16 cellular contexts compared by ENCODE assay signal in the genomic region with DNA sequence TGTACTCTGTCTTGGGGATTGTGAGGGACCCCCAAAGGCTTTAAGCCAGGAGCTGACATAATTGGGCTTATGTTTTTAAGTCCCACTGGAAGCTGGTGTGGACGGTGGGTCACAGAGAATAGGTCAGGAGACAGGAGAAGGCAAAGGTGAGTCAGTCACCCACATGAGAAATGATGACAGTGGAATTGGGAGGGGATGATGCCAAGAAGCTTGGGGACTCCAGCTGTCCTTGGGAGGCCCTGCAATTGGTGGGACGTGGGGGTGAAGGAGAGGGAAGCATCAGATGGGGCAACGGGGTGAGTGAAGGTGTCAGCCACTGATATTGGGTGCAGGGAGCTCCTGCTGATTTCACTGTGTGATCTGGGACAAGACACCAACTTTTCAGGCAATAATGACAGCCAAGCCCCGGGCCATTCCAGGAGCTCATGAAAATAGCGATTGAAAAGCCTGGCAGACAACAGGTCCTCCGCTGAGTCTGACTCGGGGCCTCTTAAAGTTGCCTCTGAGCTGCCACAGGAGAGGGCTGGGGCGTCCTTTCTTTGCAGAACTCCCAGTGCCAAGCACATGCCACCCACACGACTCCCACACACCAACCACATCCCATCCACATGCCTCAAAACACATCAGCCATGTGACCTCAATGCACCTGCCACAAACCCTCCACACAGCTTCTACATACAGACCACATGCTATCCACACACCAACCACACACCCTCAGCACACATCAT. TPM values are rescaled to one million over a fixed set of nuclear protein-coding genes. Genes with fewer than 3 reads are reported as not detected.
DNase-seq lines count a peak whose midpoint lies in the region; ATAC-seq, FAIRE-seq and TF ChIP-seq lines count a peak whose summit lies in the region.
"Had no signal": no experiment of that assay in that cellular context is flagged by ENCODE, and none has a peak within 500 bp of the region (broad histone marks: within the 10 kb centered on the region; RNA-seq: fewer than 3 reads in every experiment).

No MANE protein-coding gene starts in this region.

- CTCF ChIA-PET in HepG2 (lab: Yijun Ruan, JAX; ENCODE audit: low intra/inter-chr PET ratio, low total read pairs), result interaction anchor here (1.3 to 6.0 kb wide), 6 partner anchors 67 to 202 kb away, joined by 4 to 106 read pairs (median 7); no protein-coding TSS in a partner anchor
- CTCF ChIA-PET in activated CD4-positive, alpha-beta T cell treated with anti-CD3 and anti-CD28 coated beads for 36 hours (lab: Charles Lee), result interaction anchor here (0.7 to 6.2 kb wide), 8 partner anchors 8 to 200 kb away, joined by 3 to 105 read pairs (median 3); a partner anchor contains a TSS

- no peak for TF ChIP-seq RAD21 in HepG2 (CRISPR knock-in tag; IDR thresholded peaks at IDR 0.05)

- peaks cover 3% of the 10 kb centered on the region for H3K27me3 Mint-ChIP-seq in activated T-helper 2 cell treated with anti-CD3 and anti-CD28 coated beads, Interferon-gamma antibody, Interleukin-2, Interleukin-4, amounts not matched to agents 10 μg/mL and 5 μg/mL and 100 μg/mL, durations not matched to agents 14 hours and 24 hours and 36 hours (ENCODE audit: low read depth)
- H3K27me3 Mint-ChIP-seq in activated CD4-positive, alpha-beta T cell treated with anti-CD3 and anti-CD28 coated beads for 36 hours, result peaks cover 6% of the 10 kb centered on the region

- H3K9me3 ChIP-seq in HepG2 (ENCODE audit: low read length), result no peaks in the 10 kb centered on the region
- H3K9me3 ChIP-seq in right lobe of liver, result no peaks in the 10 kb centered on the region
- no peaks in the 10 kb centered on the region for H3K9me3 ChIP-seq in esophagus muscularis mucosa
- H3K9me3 ChIP-seq in pancreas, result no peaks in the 10 kb centered on the region
- H3K9me3 ChIP-seq: gastroesophageal sphincter had no signal

- H3K36me3 ChIP-seq in HepG2 (replicated peaks in 1 of 2; ENCODE audit: control insufficient read depth in 1 of 2, insufficient read depth in 2 of 2, low read length in 2 of 2), result no peaks in the 10 kb centered on the region
- no peaks in the 10 kb centered on the region for H3K36me3 ChIP-seq in right lobe of liver
- H3K36me3 ChIP-seq in esophagus muscularis mucosa, result peaks cover 0 to 4% (median 0%) of the 10 kb centered on the region in 4 donors
- H3K36me3 ChIP-seq in pancreas, result peaks cover 0 to 9% (median 0%) of the 10 kb centered on the region in 3 donors
- H3K36me3 ChIP-seq: gastroesophageal sphincter had no signal

- H3K4me3 ChIP-seq in HepG2 (replicated peaks in 1 of 3; ENCODE audit: insufficient read depth in 1 of 3, low read depth in 2 of 3, low read length in 3 of 3) (no peak overlapping the region), right lobe of liver (no peak overlapping the region), esophagus muscularis mucosa (no peak overlapping the region), pancreas (no peak overlapping the region)
- H3K4me3 ChIP-seq: gastroesophageal sphincter had no signal

- no peaks in the 10 kb centered on the region for H3K9me3 Mint-ChIP-seq in activated T-helper 2 cell treated with anti-CD3 and anti-CD28 coated beads, Interferon-gamma antibody, Interleukin-2, Interleukin-4, amounts not matched to agents 10 μg/mL and 5 μg/mL and 100 μg/mL, durations not matched to agents 14 hours and 24 hours and 36 hours
- H3K9me3 Mint-ChIP-seq in activated CD4-positive, alpha-beta T cell treated with anti-CD3 and anti-CD28 coated beads for 36 hours (ENCODE audit: low read depth), result no peaks in the 10 kb centered on the region
- H3K9me3 Mint-ChIP-seq: activated CD4-positive, alpha-beta memory T cell treated with anti-CD3 and anti-CD28 coated beads, Interleukin-2, amount 10 ng/mL, durations not matched to agents 7 days and 5 days; naive thymus-derived CD8-positive, alpha-beta T cell had no signal

- H3K27me3 ChIP-seq in HepG2 (ENCODE audit: control insufficient read depth in 1 of 2, insufficient read depth in 2 of 2, low read length in 2 of 2) (peaks cover 4 to 22% of the 10 kb centered on the region in 2 experiments; a peak in 2 of 5 replicates), right lobe of liver (no peaks in the 10 kb centered on the region), esophagus muscularis mucosa (no peaks in the 10 kb centered on the region), pancreas (no peaks in the 10 kb centered on the region)
- H3K27me3 ChIP-seq: gastroesophageal sphincter had no signal

- DNase-seq in HepG2 (ENCODE audit: low spot score) (no peak), right lobe of liver (no peak), esophagus muscularis mucosa (ENCODE audit: extremely low spot score) (no peak), pancreas (peak in 3 of 6 donors; percentile 15 to 48 (median 28)), DMS 273 (lab: John Stamatoyannopoulos, UW; ENCODE audit: unreplicated experiment) (no peak)
- no peak for DNase-seq in activated T-helper 2 cell treated with anti-CD3 and anti-CD28 coated beads, Interferon-gamma antibody, Interleukin-2, Interleukin-4, amounts not matched to agents 10 μg/mL and 5 μg/mL and 100 μg/mL, durations not matched to agents 14 hours and 24 hours and 36 hours (ENCODE audit: low spot score)
- no peak for DNase-seq in activated CD4-positive, alpha-beta T cell treated with anti-CD3 and anti-CD28 coated beads for 36 hours
- DNase-seq: activated gamma-delta T cell, DMS 273 treated with DMSO at 0.1 percent for 48 hours, NCI-H187 treated with DMSO at 0.1 percent for 48 hours, NCI-H524 treated with DMSO at 0.1 percent for 48 hours, T1000 had no signal

- no peak overlapping the region for H3K4me3 Mint-ChIP-seq in activated T-helper 2 cell treated with anti-CD3 and anti-CD28 coated beads, Interferon-gamma antibody, Interleukin-2, Interleukin-4, amounts not matched to agents 10 μg/mL and 5 μg/mL and 100 μg/mL, durations not matched to agents 14 hours and 24 hours and 36 hours (ENCODE audit: low read depth)
- H3K4me3 Mint-ChIP-seq in activated CD4-positive, alpha-beta T cell treated with anti-CD3 and anti-CD28 coated beads for 36 hours, result no peak overlapping the region
- H3K4me3 Mint-ChIP-seq: activated CD4-positive, alpha-beta memory T cell treated with anti-CD3 and anti-CD28 coated beads, Interleukin-2, amount 10 ng/mL, durations not matched to agents 7 days and 5 days; naive thymus-derived CD8-positive, alpha-beta T cell had no signal

- no TSS peak for BruUV-seq in HepG2 (replicated peaks; lab: Mats Ljungman, UMichigan)

- ATAC-seq in HepG2 (no peak), right lobe of liver (no peak), pancreas (no peak), GM18519 (IDR thresholded peaks at IDR 0.05; ENCODE audit: low FRiP score, unreplicated experiment) (no peak)
- ATAC-seq in activated CD4-positive, alpha-beta T cell treated with anti-CD3 and anti-CD28 coated beads for 36 hours, result no peak

- no peak for TF ChIP-seq EP300 in HepG2 (IDR thresholded peaks at IDR 0.05; ENCODE audit: low read depth in 2 of 2, low read length in 2 of 2)
- TF ChIP-seq EP300 in HepG2 (CRISPR knock-in tag; IDR thresholded peaks at IDR 0.05; ENCODE audit: borderline replicate concordance), result no peak
- TF ChIP-seq EP300 in esophagus muscularis mucosa (IDR thresholded peaks at IDR 0.05), result no peak

- H3K27ac ChIP-seq in HepG2 (ENCODE audit: extremely low read length, insufficient read depth, low read length) (no peak overlapping the region), right lobe of liver (no peak overlapping the region), esophagus muscularis mucosa (replicated peaks in 1 of 4) (peak overlapping the region in 3 of 4 donors; percentile 71 to 77 (median 74)), pancreas (peak overlapping the region in 3 of 4 donors; percentile 64 to 89 (median 88))

- POLR2A ChIA-PET in HepG2 (lab: Yijun Ruan, JAX), result no interaction called here
- POLR2A ChIA-PET in activated CD4-positive, alpha-beta T cell treated with anti-CD3 and anti-CD28 coated beads for 36 hours (lab: Charles Lee), result no interaction called here

- no peak overlapping the region for H2AFZ ChIP-seq in HepG2 (ENCODE audit: low read length)

- intact Hi-C loops in HepG2 (cut with micrococcal nuclease; ENCODE audit: unreplicated experiment), result no loop called here
- intact Hi-C loops in right lobe of liver (cut with DNase I), result loop anchor here (5.0 to 10.0 kb wide), 3 partner anchors 42 to 95 kb away; no protein-coding TSS in a partner anchor
- intact Hi-C loops in esophagus muscularis mucosa (cut with DNase I), result loop anchor here (5.0 kb wide), 1 partner anchor 102 kb away; no protein-coding TSS in a partner anchor
- intact Hi-C loops in pancreas (cut with DNase I), result no loop called here
- intact Hi-C loops in activated T-helper 2 cell treated with anti-CD3 and anti-CD28 coated beads, Interferon-gamma antibody, Interleukin-2, Interleukin-4, amounts not matched to agents 10 μg/mL and 5 μg/mL and 100 μg/mL, durations not matched to agents 14 hours and 24 hours and 36 hours (cut with micrococcal nuclease), result no loop called here
- intact Hi-C loops in activated CD4-positive, alpha-beta T cell treated with anti-CD3 and anti-CD28 coated beads for 36 hours (cut with DNase I, micrococcal nuclease), result loop anchor here in 1 of 2 experiments (2.0 kb wide), 2 partner anchors 79 to 103 kb away; a partner anchor contains a TSS

- H4K20me1 ChIP-seq in HepG2 (ENCODE audit: insufficient read depth, low read length), result no peaks in the 10 kb centered on the region

- H3K4me1 Mint-ChIP-seq in activated T-helper 2 cell treated with anti-CD3 and anti-CD28 coated beads, Interferon-gamma antibody, Interleukin-2, Interleukin-4, amounts not matched to agents 10 μg/mL and 5 μg/mL and 100 μg/mL, durations not matched to agents 14 hours and 24 hours and 36 hours (ENCODE audit: low read depth), result peaks cover 7% of the 10 kb centered on the region
- H3K4me1 Mint-ChIP-seq in activated CD4-positive, alpha-beta T cell treated with anti-CD3 and anti-CD28 coated beads for 36 hours, result peaks cover 5% of the 10 kb centered on the region
- H3K4me1 Mint-ChIP-seq: activated CD4-positive, alpha-beta memory T cell treated with anti-CD3 and anti-CD28 coated beads, Interleukin-2, amount 10 ng/mL, durations not matched to agents 7 days and 5 days had no signal

- no peak for FAIRE-seq in HepG2 (lab: Jason Lieb, UNC)
- FAIRE-seq in pancreas (lab: Jason Lieb, UNC), result no peak

- H3K4me1 ChIP-seq in HepG2 (ENCODE audit: insufficient read depth, low read length) (peaks cover 10% of the 10 kb centered on the region), right lobe of liver (peaks cover 0 to 14% (median 5%) of the 10 kb centered on the region in 4 donors), esophagus muscularis mucosa (peaks cover 30 to 42% (median 41%) of the 10 kb centered on the region in 4 donors), pancreas (peaks cover 23 to 33% (median 31%) of the 10 kb centered on the region in 3 donors)

- TF ChIP-seq CTCF in HepG2 (CRISPR knock-in tag; IDR thresholded peaks at IDR 0.05), result no peak
- no peak for TF ChIP-seq CTCF in right lobe of liver (IDR thresholded peaks at IDR 0.05)
- TF ChIP-seq CTCF in esophagus muscularis mucosa (IDR thresholded peaks at IDR 0.05), result no peak
- TF ChIP-seq CTCF in pancreas (IDR thresholded peaks at IDR 0.05), result no peak

- no peak for TF ChIP-seq POLR2A in HepG2 (IDR thresholded peaks at IDR 0.05; ENCODE audit: insufficient read depth in 1 of 2, low read depth in 2 of 2, low read length in 2 of 2)
- no peak for TF ChIP-seq POLR2A in right lobe of liver (IDR thresholded peaks at IDR 0.05)
- TF ChIP-seq POLR2A in esophagus muscularis mucosa (IDR thresholded peaks at IDR 0.05; ENCODE audit: low read depth), result no peak

- no peak overlapping the region for H3K27ac Mint-ChIP-seq in activated T-helper 2 cell treated with anti-CD3 and anti-CD28 coated beads, Interferon-gamma antibody, Interleukin-2, Interleukin-4, amounts not matched to agents 10 μg/mL and 5 μg/mL and 100 μg/mL, durations not matched to agents 14 hours and 24 hours and 36 hours
- no peak overlapping the region for H3K27ac Mint-ChIP-seq in activated CD4-positive, alpha-beta T cell treated with anti-CD3 and anti-CD28 coated beads for 36 hours
- H3K27ac Mint-ChIP-seq: activated CD4-positive, alpha-beta memory T cell treated with anti-CD3 and anti-CD28 coated beads, Interleukin-2, amount 10 ng/mL, durations not matched to agents 7 days and 5 days had no signal

- in situ Hi-C loops in HepG2 (cut with HindIII; ENCODE audit: extremely low pct_ligation_motif_present, low pct_unique_long_range_greater_than_20kb), result no loop called here

- no peak overlapping the region for H3K9ac ChIP-seq in HepG2 (ENCODE audit: insufficient read depth, low read depth, low read length)

- H3K36me3 Mint-ChIP-seq in activated T-helper 2 cell treated with anti-CD3 and anti-CD28 coated beads, Interferon-gamma antibody, Interleukin-2, Interleukin-4, amounts not matched to agents 10 μg/mL and 5 μg/mL and 100 μg/mL, durations not matched to agents 14 hours and 24 hours and 36 hours (ENCODE audit: low read depth), result no peaks in the 10 kb centered on the region
- no peaks in the 10 kb centered on the region for H3K36me3 Mint-ChIP-seq in activated CD4-positive, alpha-beta T cell treated with anti-CD3 and anti-CD28 coated beads for 36 hours (ENCODE audit: low read depth)
- H3K36me3 Mint-ChIP-seq: naive thymus-derived CD8-positive, alpha-beta T cell had no signal

- WGBS in HepG2 (ENCODE audit: low lambda C conversion rate), result 7% methylated on average over 8 of the region's 9 CpGs
- 57% methylated on average over 5 of the region's 9 CpGs for WGBS in right lobe of liver (ENCODE audit: insufficient coverage, low coverage, low lambda C conversion rate, missing lambda C conversion rate)
- 77% methylated on average over 9 of the region's 9 CpGs for WGBS in esophagus muscularis mucosa
- WGBS in pancreas, 2 donors, result 63 to 66% methylated on average over 9 of the region's 9 CpGs

- no peak overlapping the region for H3K4me2 ChIP-seq in HepG2 (ENCODE audit: low read depth, low read length)

- no peaks in the 10 kb centered on the region for H3K79me2 ChIP-seq in HepG2 (ENCODE audit: insufficient read depth, low read length)

RNA-seq across cellular contexts. Expression of a gene that starts 13.4 kb away (rescaled TPM):
- 1.9 TPM in 2 replicates for total RNA-seq in HepG2 (2016; rRNA removed; fragmentation: Illumina TruSeq; extraction: Trizol)
- total RNA-seq in HepG2 (2016; cell fraction: cytosol; rRNA removed; fragmentation: Illumina TruSeq; extraction: Trizol; ENCODE audit: low read depth), result 0.51 and 0.71 TPM in 2 replicates
- 1.1 and 1.7 TPM in 2 replicates for total RNA-seq in HepG2 (2016; cell fraction: insoluble cytoplasmic fraction; rRNA removed; fragmentation: Illumina TruSeq; extraction: Trizol)
- 1.9 and 2.2 TPM in 2 replicates for total RNA-seq in HepG2 (2016; cell fraction: membrane; rRNA removed; fragmentation: Illumina TruSeq; extraction: Trizol)
- 3.7 and 4.7 TPM in 2 replicates for total RNA-seq in HepG2 (2016; cell fraction: nucleus; rRNA removed; fragmentation: Illumina TruSeq; extraction: Trizol)
- polyA plus RNA-seq in HepG2 (2011; rRNA removed), result 118 and 127 TPM in 2 replicates
- polyA plus RNA-seq in HepG2 (2011; cell fraction: cytosol; rRNA removed), result 72.1 and 78.8 TPM in 2 replicates
- 302 and 373 TPM in 2 replicates for polyA plus RNA-seq in HepG2 (2011; cell fraction: nucleus; rRNA removed)
- polyA plus RNA-seq in HepG2 (2012), result 63.6 and 87.8 TPM in 2 replicates
- polyA plus RNA-seq in HepG2 (2016; cell fraction: cytosol; fragmentation: Illumina TruSeq; extraction: Trizol; ENCODE audit: low read depth), result 0.35 and 0.62 TPM in 2 replicates
- polyA plus RNA-seq in HepG2 (2016; cell fraction: insoluble cytoplasmic fraction; fragmentation: Illumina TruSeq; extraction: Trizol; ENCODE audit: low read depth), result 1.3 and 1.7 TPM in 2 replicates
- 0.73 and 0.90 TPM in 2 replicates for polyA plus RNA-seq in HepG2 (2016; cell fraction: membrane; fragmentation: Illumina TruSeq; extraction: Trizol; ENCODE audit: low read depth)
- polyA plus RNA-seq in HepG2 (2016; cell fraction: nucleus; fragmentation: Illumina TruSeq; extraction: Trizol; ENCODE audit: insufficient read depth, low read depth), result 1.9 and 2.0 TPM in 2 replicates
- polyA minus RNA-seq in HepG2 (2011; rRNA and poly(A)+ RNA removed; ENCODE audit: low replicate concordance), result 3.6 and 445 TPM in 2 replicates
- 116 and 155 TPM in 2 replicates for polyA minus RNA-seq in HepG2 (2011; cell fraction: cytosol; rRNA and poly(A)+ RNA removed)
- polyA minus RNA-seq in HepG2 (2011; cell fraction: nucleus; rRNA and poly(A)+ RNA removed), result 504 and 544 TPM in 2 replicates
- total RNA-seq in right lobe of liver, result 100 to 1,000 TPM in 3 of 6 experiments, 10 to 100 TPM in 3; 68.4 to 209 (median 99.2) TPM
- total RNA-seq in esophagus muscularis mucosa, result 1,000 to 10,000 TPM; 1,001 to 2,170 (median 1,411) TPM
- 100 to 1,000 TPM in 4 of 6 donors, 10 to 100 TPM in 2; 90.4 to 166 (median 114) TPM for total RNA-seq in pancreas
- 10 to 100 TPM; 38.5 to 93.7 TPM for polyA plus RNA-seq in pancreas
- total RNA-seq in activated T-helper 2 cell treated with anti-CD3 and anti-CD28 coated beads, Interferon-gamma antibody, Interleukin-2, Interleukin-4, amounts not matched to agents 10 μg/mL and 5 μg/mL and 100 μg/mL, durations not matched to agents 14 hours and 24 hours and 36 hours, result 0.46 and 0.91 TPM in 2 replicates
- total RNA-seq in activated CD4-positive, alpha-beta T cell treated with anti-CD3 and anti-CD28 coated beads for 36 hours, result under 1 TPM; 0.64 to 0.88 TPM
- polyA plus RNA-seq: naive thymus-derived CD8-positive, alpha-beta T cell had no signal

Comparison
In these comparisons a context has a peak if more than half of its experiments do, and no peak if none do; other contexts are left out.
1. RNA of a gene that starts 13.4 kb away (total RNA-seq): 1,001 to 2,170 TPM in esophagus muscularis mucosa, 90.4 to 166 TPM in pancreas and 68.4 to 209 TPM in right lobe of liver; 0.51 to 4.7 TPM in HepG2, 0.46 to 0.91 TPM in activated T-helper 2 cell treated with anti-CD3 and anti-CD28 coated beads, Interferon-gamma antibody, Interleukin-2, Interleukin-4, amounts not matched to agents 10 μg/mL and 5 μg/mL and 100 μg/mL, durations not matched to agents 14 hours and 24 hours and 36 hours and 0.64 to 0.88 TPM in activated CD4-positive, alpha-beta T cell treated with anti-CD3 and anti-CD28 coated beads for 36 hours; every median in the first group is over 10 times any median in the second.
2. intact Hi-C loops: an anchor here in right lobe of liver (5.0 to 10.0 kb wide) and esophagus muscularis mucosa (5.0 kb wide); none called in HepG2, pancreas and activated T-helper 2 cell treated with anti-CD3 and anti-CD28 coated beads, Interferon-gamma antibody, Interleukin-2, Interleukin-4, amounts not matched to agents 10 μg/mL and 5 μg/mL and 100 μg/mL, durations not matched to agents 14 hours and 24 hours and 36 hours.
3. H3K27ac ChIP-seq: peak in esophagus muscularis mucosa (3 of 4) and pancreas (3 of 4); none in HepG2 (single experiment) and right lobe of liver (0 of 3).